In the genomic region with DNA sequence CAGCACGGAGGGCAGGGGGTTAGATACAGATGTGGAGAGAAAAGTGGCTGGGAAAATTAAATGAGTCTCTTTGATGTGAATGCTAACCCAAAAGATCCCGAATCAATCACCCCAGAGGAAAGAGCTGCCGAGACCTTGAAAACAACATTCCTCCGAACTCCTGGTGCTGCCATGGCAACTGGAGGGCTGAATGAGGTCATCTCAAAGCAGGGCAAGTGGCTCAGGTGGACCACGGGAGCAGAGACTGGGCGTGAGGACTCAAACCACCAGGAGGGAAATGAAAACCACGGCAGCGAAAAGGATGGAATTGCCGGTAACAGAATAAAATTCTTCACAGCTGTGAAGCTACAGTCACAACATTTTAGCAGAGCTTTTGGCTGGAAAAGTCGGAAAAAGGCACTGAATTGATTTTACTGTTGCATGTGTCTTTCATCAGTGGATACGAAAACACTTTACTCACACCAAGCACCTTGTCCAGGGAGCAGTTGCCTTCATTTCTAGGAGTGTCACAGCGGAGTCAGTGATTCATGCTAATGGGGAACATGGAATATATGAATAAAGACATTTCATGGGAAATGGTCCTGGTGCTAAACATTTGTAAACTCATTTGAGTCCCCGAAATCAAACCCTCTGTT, we compare ENCODE assay signal across 1 cellular context.
A peak's percentile ranks its signal among the peaks of the same experiment; 100 is the strongest.
TF ChIP-seq lines count a peak whose summit lies in the region.

No MANE protein-coding gene starts in this region.

TF ChIP-seq in HepG2, 621 proteins besides CTCF, POLR2A, EP300 and RAD21 (continued from another document):
- no peak for TF ChIP-seq BCLAF1 (IDR thresholded peaks at IDR 0.05)
- no peak for TF ChIP-seq CENPX (CRISPR knock-in tag; IDR thresholded peaks at IDR 0.05)
- TF ChIP-seq, protein P1, sequence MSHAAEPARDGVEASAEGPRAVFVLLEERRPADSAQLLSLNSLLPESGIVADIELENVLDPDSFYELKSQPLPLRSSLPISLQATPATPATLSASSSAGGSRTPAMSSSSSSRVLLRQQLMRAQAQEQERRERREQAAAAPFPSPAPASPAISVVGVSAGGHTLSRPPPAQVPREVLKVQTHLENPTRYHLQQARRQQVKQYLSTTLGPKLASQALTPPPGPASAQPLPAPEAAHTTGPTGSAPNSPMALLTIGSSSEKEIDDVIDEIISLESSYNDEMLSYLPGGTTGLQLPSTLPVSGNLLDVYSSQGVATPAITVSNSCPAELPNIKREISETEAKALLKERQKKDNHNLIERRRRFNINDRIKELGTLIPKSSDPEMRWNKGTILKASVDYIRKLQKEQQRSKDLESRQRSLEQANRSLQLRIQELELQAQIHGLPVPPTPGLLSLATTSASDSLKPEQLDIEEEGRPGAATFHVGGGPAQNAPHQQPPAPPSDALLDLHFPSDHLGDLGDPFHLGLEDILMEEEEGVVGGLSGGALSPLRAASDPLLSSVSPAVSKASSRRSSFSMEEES (CRISPR knock-in tag; IDR thresholded peaks at IDR 0.05) = no peak
- TF ChIP-seq, protein P2, sequence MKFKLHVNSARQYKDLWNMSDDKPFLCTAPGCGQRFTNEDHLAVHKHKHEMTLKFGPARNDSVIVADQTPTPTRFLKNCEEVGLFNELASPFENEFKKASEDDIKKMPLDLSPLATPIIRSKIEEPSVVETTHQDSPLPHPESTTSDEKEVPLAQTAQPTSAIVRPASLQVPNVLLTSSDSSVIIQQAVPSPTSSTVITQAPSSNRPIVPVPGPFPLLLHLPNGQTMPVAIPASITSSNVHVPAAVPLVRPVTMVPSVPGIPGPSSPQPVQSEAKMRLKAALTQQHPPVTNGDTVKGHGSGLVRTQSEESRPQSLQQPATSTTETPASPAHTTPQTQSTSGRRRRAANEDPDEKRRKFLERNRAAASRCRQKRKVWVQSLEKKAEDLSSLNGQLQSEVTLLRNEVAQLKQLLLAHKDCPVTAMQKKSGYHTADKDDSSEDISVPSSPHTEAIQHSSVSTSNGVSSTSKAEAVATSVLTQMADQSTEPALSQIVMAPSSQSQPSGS (CRISPR knock-in tag; IDR thresholded peaks at IDR 0.05) = peak; percentile 54; the same call in 1 of the 2 replicates
- TF ChIP-seq RFX1 (IDR thresholded peaks at IDR 0.05) = peak; percentile 71
- no peak for TF ChIP-seq ZNF780A (CRISPR knock-in tag; IDR thresholded peaks at IDR 0.05)
- peak; percentile 61 for TF ChIP-seq TEAD3 (CRISPR knock-in tag; optimal IDR thresholded peaks at IDR 0.05; ENCODE audit: borderline replicate concordance)
- TF ChIP-seq ATF7 (IDR thresholded peaks at IDR 0.05) = 0 out of 2 replicates have a peak, but pooled peaks have one; percentile 42
- TF ChIP-seq ATF7 (CRISPR knock-in tag; IDR thresholded peaks at IDR 0.05) = no peak
- peak; percentile 85 for TF ChIP-seq RFX3 (CRISPR knock-in tag; IDR thresholded peaks at IDR 0.05)
- no peak for TF ChIP-seq ZNF761 (CRISPR knock-in tag; conservative IDR thresholded peaks at IDR 0.05)
- no peak for TF ChIP-seq ZNF644 (CRISPR knock-in tag; IDR thresholded peaks at IDR 0.05; ENCODE audit: low read depth)
- TF ChIP-seq ZBTB44 (CRISPR knock-in tag; IDR thresholded peaks at IDR 0.05) = no peak
- TF ChIP-seq ATF3 (CRISPR knock-in tag; IDR thresholded peaks at IDR 0.05) = 0 out of 2 replicates have a peak, but pooled peaks have one; percentile 24
- TF ChIP-seq, protein P3, sequence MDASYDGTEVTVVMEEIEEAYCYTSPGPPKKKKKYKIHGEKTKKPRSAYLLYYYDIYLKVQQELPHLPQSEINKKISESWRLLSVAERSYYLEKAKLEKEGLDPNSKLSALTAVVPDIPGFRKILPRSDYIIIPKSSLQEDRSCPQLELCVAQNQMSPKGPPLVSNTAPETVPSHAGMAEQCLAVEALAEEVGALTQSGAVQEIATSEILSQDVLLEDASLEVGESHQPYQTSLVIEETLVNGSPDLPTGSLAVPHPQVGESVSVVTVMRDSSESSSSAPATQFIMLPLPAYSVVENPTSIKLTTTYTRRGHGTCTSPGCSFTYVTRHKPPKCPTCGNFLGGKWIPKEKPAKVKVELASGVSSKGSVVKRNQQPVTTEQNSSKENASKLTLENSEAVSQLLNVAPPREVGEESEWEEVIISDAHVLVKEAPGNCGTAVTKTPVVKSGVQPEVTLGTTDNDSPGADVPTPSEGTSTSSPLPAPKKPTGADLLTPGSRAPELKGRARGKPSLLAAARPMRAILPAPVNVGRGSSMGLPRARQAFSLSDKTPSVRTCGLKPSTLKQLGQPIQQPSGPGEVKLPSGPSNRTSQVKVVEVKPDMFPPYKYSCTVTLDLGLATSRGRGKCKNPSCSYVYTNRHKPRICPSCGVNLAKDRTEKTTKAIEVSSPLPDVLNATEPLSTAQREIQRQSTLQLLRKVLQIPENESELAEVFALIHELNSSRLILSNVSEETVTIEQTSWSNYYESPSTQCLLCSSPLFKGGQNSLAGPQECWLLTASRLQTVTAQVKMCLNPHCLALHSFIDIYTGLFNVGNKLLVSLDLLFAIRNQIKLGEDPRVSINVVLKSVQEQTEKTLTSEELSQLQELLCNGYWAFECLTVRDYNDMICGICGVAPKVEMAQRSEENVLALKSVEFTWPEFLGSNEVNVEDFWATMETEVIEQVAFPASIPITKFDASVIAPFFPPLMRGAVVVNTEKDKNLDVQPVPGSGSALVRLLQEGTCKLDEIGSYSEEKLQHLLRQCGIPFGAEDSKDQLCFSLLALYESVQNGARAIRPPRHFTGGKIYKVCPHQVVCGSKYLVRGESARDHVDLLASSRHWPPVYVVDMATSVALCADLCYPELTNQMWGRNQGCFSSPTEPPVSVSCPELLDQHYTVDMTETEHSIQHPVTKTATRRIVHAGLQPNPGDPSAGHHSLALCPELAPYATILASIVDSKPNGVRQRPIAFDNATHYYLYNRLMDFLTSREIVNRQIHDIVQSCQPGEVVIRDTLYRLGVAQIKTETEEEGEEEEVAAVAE (CRISPR knock-in tag; IDR thresholded peaks at IDR 0.05; ENCODE audit: borderline replicate concordance) = no peak
